31 cellular contexts compared by ENCODE assay signal in genomic region chr6:108951351-108951953, GRCh38.
DNase-seq lines count a peak whose midpoint lies in the region; ATAC-seq, FAIRE-seq and TF ChIP-seq lines count a peak whose summit lies in the region.
"Had no signal": no experiment of that assay in that cellular context is flagged by ENCODE, and none has a peak within 500 bp of the region (broad histone marks: within the 10 kb centered on the region; RNA-seq: fewer than 3 reads in every experiment).

No MANE protein-coding gene starts in this region.

- in situ Hi-C loops in ACHN (cut with HindIII; ENCODE audit: low pct_ligation_motif_present, low pct_unique_long_range_greater_than_20kb, low sequenced_read_pairs): no loop called here

- H3K4me3 ChIP-seq in esophagus (ENCODE audit: low read depth in 1 of 2, low read length in 2 of 2): no peak overlapping the region
- H3K4me3 ChIP-seq in small intestine (ENCODE audit: low read depth in 1 of 2, low read length in 2 of 2): no peak overlapping the region
- H3K4me3 ChIP-seq: A549, adrenal gland, dorsolateral prefrontal cortex, ovary, tibial nerve had no signal

- POLR2A ChIA-PET in RWPE1 (lab: Yijun Ruan, JAX; ENCODE audit: low non-redundant PET): no interaction called here

- TF ChIP-seq CTCF in RWPE1 (conservative IDR thresholded peaks at IDR 0.05; ENCODE audit: low read depth): no peak

- H3K9me3 ChIP-seq in esophagus (ENCODE audit: control insufficient read depth in 2 of 2, insufficient read depth in 1 of 2, low read depth in 1 of 2, low read length in 1 of 2) (no peaks in the 10 kb centered on the region), small intestine (ENCODE audit: control insufficient read depth, low read depth) (no peaks in the 10 kb centered on the region)
- H3K9me3 ChIP-seq: A549, adrenal gland, ovary, SK-N-SH, tibial nerve had no signal

- 47 to 68% methylated on average over 16 of the region's 16 CpGs for WGBS in esophagus, 2 donors
- WGBS in small intestine, 3 donors: 29 to 52% (median 43%) methylated on average over 16 of the region's 16 CpGs

- H3K4me1 ChIP-seq in esophagus (ENCODE audit: control insufficient read depth in 2 of 2, insufficient read depth in 2 of 2, low read length in 1 of 2): peaks cover 6 to 16% of the 10 kb centered on the region in 2 donors
- peaks cover 3 to 7% of the 10 kb centered on the region in 2 donors for H3K4me1 ChIP-seq in small intestine (ENCODE audit: control insufficient read depth in 2 of 2, insufficient read depth in 1 of 2, low read depth in 1 of 2, low read length in 1 of 2)
- H3K4me1 ChIP-seq: A549 had no signal

- CTCF ChIA-PET in RWPE1 (lab: Yijun Ruan, JAX): no interaction called here

- H3K27me3 ChIP-seq in esophagus (ENCODE audit: control insufficient read depth in 1 of 2, insufficient read depth in 2 of 2, low read length in 2 of 2) (no peaks in the 10 kb centered on the region), small intestine (ENCODE audit: control insufficient read depth in 2 of 2, insufficient read depth in 2 of 2, low read length in 2 of 2) (no peaks in the 10 kb centered on the region)
- H3K27me3 ChIP-seq: adrenal gland, dorsolateral prefrontal cortex, ovary, tibial nerve had no signal

- ATAC-seq in left lobe of liver: peak; percentile 64
- ATAC-seq in GM21619 (IDR thresholded peaks at IDR 0.05; ENCODE audit: unreplicated experiment): no peak
- ATAC-seq in GM18517 (IDR thresholded peaks at IDR 0.05; ENCODE audit: unreplicated experiment): no peak
- ATAC-seq: A549, PC-3, right cardiac atrium, Right ventricle myocardium inferior had no signal

- peak overlapping the region; percentile 86 for H3K27ac ChIP-seq in RWPE1
- H3K27ac ChIP-seq in esophagus (ENCODE audit: low read depth in 2 of 2, low read length in 1 of 2): peak overlapping the region; percentile 40 to 42
- H3K27ac ChIP-seq in small intestine (ENCODE audit: low read depth in 1 of 2, low read length in 1 of 2): peak overlapping the region in 1 of 2 donors; percentile 17
- H3K27ac ChIP-seq: A549, dorsolateral prefrontal cortex, ovary, tibial nerve had no signal

- DNase-seq in RWPE1 (ENCODE audit: low spot score) (no peak), left lobe of liver (ENCODE audit: low spot score) (peak; percentile 58), small intestine (peak; percentile 44), ACHN (no peak), GM19238 (ENCODE audit: insufficient read length, low spot score) (no peak)
- DNase-seq: activated CD4-positive, alpha-beta T cell treated with anti-CD3 and anti-CD28 coated beads, Interleukin-2, amount 50 U/mL, for 48 hours; activated CD4-positive, CD25-positive, alpha-beta regulatory T cell treated with anti-CD3 and anti-CD28 coated beads, Interleukin-2, amount 50 U/mL, for 72 hours; activated naive CD4-positive, alpha-beta T cell treated with Interleukin-2 at 50 U/mL for 16 hours; CD4-positive, alpha-beta memory T cell; dorsolateral prefrontal cortex; glutamatergic neuron; H7; islet precursor cell; NCI-H1417; NCI-H2029 treated with DMSO at 0.1 percent for 48 hours; NCI-H526; ovary; PC-3; right cardiac atrium; SK-N-SH; stimulated activated CD8-positive, alpha-beta memory T cell treated with anti-CD3 and anti-CD28 coated beads, Interleukin-4, amount 100 ng/mL, for 48 hours had no signal

- no peak for FAIRE-seq in small intestine (lab: Jason Lieb, UNC)
- FAIRE-seq: A549, D721Med, endometrium, GM19239 had no signal

- no peaks in the 10 kb centered on the region for H3K36me3 ChIP-seq in esophagus (ENCODE audit: control insufficient read depth in 2 of 2, insufficient read depth in 2 of 2, low read length in 1 of 2)
- H3K36me3 ChIP-seq in small intestine (ENCODE audit: control insufficient read depth in 2 of 2, insufficient read depth in 2 of 2, low read length in 2 of 2): peaks cover 0 to 1% of the 10 kb centered on the region in 2 donors
- H3K36me3 ChIP-seq: adrenal gland, ovary, tibial nerve had no signal

Comparison
In these comparisons a context has a peak if more than half of its experiments do, and no peak if none do; other contexts are left out.
1. DNase-seq: peak in left lobe of liver (single experiment) and small intestine (single experiment); none in RWPE1 (single experiment), ACHN (single experiment) and GM19238 (single experiment).